12 cellular contexts compared by ENCODE assay signal in the genomic region with DNA sequence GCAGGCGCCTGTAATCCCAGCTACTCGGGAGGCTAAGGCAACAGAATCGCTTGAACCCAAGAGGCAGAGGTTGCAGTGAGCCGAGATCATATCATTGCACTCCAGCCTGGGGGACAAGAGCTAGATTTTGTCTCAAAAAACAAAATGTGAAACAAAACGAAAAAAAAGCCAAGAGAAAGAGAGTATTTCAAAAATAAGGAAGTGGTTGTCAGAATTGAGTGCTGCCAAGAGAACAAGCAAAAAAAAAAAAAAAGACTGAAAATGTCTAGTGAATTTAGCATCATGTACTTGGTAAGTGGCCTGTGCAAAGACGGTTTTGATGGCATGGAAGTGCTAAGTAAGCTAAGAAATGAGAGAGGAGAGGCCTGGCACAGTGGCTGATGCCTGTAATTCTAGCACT. TPM values are rescaled to one million over a fixed set of nuclear protein-coding genes. Genes with fewer than 3 reads are reported as not detected.
DNase-seq lines count a peak whose midpoint lies in the region; ATAC-seq and TF ChIP-seq lines count a peak whose summit lies in the region.
"Had no signal": no experiment of that assay in that cellular context is flagged by ENCODE, and none has a peak within 500 bp of the region (broad histone marks: within the 10 kb centered on the region; RNA-seq: fewer than 3 reads in every experiment).

No MANE protein-coding gene starts in this region.

- POLR2A ChIA-PET in activated naive CD8-positive, alpha-beta T cell treated with anti-CD3 and anti-CD28 coated beads, Interleukin-2, amount 10 ng/mL, durations not matched to agents 7 days and 5 days (lab: Charles Lee), result interaction anchor here (0.7 to 2.2 kb wide), 4 partner anchors 14 to 59 kb away, joined by 3 to 15 read pairs (median 5); a partner anchor contains a TSS

- DNase-seq in activated naive CD4-positive, alpha-beta T cell (lab: John Stamatoyannopoulos, UW), result no peak
- DNase-seq in NB4 (ENCODE audit: low read depth) (peak; percentile 21), spleen (no peak), NCI-H226 (no peak), NCI-H187 treated with DMSO at 0.1 percent for 48 hours (lab: John Stamatoyannopoulos, UW) (no peak), NCI-H774 (lab: John Stamatoyannopoulos, UW) (no peak)
- DNase-seq in activated naive CD8-positive, alpha-beta T cell treated with anti-CD3 and anti-CD28 coated beads, Interleukin-2, amount 10 ng/mL, durations not matched to agents 7 days and 5 days, result no peak
- DNase-seq: activated CD4-positive, alpha-beta T cell treated with anti-CD3 and anti-CD28 coated beads, Interleukin-2, amount 50 U/mL, for 4 hours; DMS79; midbrain had no signal

- no peaks in the 10 kb centered on the region for H3K9me3 Mint-ChIP-seq in activated naive CD4-positive, alpha-beta T cell treated with anti-CD3 and anti-CD28 coated beads, Interleukin-2, amount 50 U/mL, for 24 hours
- no peaks in the 10 kb centered on the region for H3K9me3 Mint-ChIP-seq in activated naive CD8-positive, alpha-beta T cell treated with anti-CD3 and anti-CD28 coated beads, Interleukin-2, amount 10 ng/mL, durations not matched to agents 7 days and 5 days

- H3K4me1 Mint-ChIP-seq in activated naive CD4-positive, alpha-beta T cell treated with anti-CD3 and anti-CD28 coated beads, Interleukin-2, amount 50 U/mL, for 24 hours, result peaks cover 62% of the 10 kb centered on the region
- peaks cover 24% of the 10 kb centered on the region for H3K4me1 Mint-ChIP-seq in activated naive CD8-positive, alpha-beta T cell treated with anti-CD3 and anti-CD28 coated beads, Interleukin-2, amount 10 ng/mL, durations not matched to agents 7 days and 5 days

- H3K4me3 Mint-ChIP-seq in activated naive CD4-positive, alpha-beta T cell treated with anti-CD3 and anti-CD28 coated beads, Interleukin-2, amount 50 U/mL, for 24 hours, result peak overlapping the region; percentile 54
- peak overlapping the region; percentile 56 for H3K4me3 Mint-ChIP-seq in activated naive CD8-positive, alpha-beta T cell treated with anti-CD3 and anti-CD28 coated beads, Interleukin-2, amount 10 ng/mL, durations not matched to agents 7 days and 5 days

- no peaks in the 10 kb centered on the region for H3K27me3 Mint-ChIP-seq in activated naive CD4-positive, alpha-beta T cell treated with anti-CD3 and anti-CD28 coated beads, Interleukin-2, amount 50 U/mL, for 24 hours
- no peaks in the 10 kb centered on the region for H3K27me3 Mint-ChIP-seq in activated naive CD8-positive, alpha-beta T cell treated with anti-CD3 and anti-CD28 coated beads, Interleukin-2, amount 10 ng/mL, durations not matched to agents 7 days and 5 days

- intact Hi-C loops in spleen (cut with DNase I; ENCODE audit: low total_unique reads), result no loop called here

- no peaks in the 10 kb centered on the region for H3K9me3 ChIP-seq in spleen
- H3K9me3 ChIP-seq: adrenal gland had no signal

- peak overlapping the region in 5 of 8 donors; percentile 26 to 69 (median 65) for H3K27ac ChIP-seq in spleen
- H3K27ac ChIP-seq: adrenal gland had no signal

- peaks cover 3 to 93% (median 57%) of the 10 kb centered on the region in 6 donors for H3K4me1 ChIP-seq in spleen

- peaks cover 4% of the 10 kb centered on the region for H3K36me3 Mint-ChIP-seq in activated naive CD4-positive, alpha-beta T cell treated with anti-CD3 and anti-CD28 coated beads, Interleukin-2, amount 50 U/mL, for 24 hours
- peaks cover 13% of the 10 kb centered on the region for H3K36me3 Mint-ChIP-seq in activated naive CD8-positive, alpha-beta T cell treated with anti-CD3 and anti-CD28 coated beads, Interleukin-2, amount 10 ng/mL, durations not matched to agents 7 days and 5 days

- H3K4me3 ChIP-seq in NB4 (ENCODE audit: low read depth, low read length) (no peak overlapping the region), spleen (peak overlapping the region in 1 of 8 donors; percentile 33)
- H3K4me3 ChIP-seq: adrenal gland had no signal

- no peak for ATAC-seq in activated naive CD8-positive, alpha-beta T cell treated with anti-CD3 and anti-CD28 coated beads, Interleukin-2, amount 10 ng/mL, durations not matched to agents 7 days and 5 days (ENCODE audit: low read depth)

- TF ChIP-seq POLR2A in NB4 (IDR thresholded peaks at IDR 0.05; ENCODE audit: extremely low read depth, insufficient read length) (no peak), spleen (IDR thresholded peaks at IDR 0.05) (no peak)

- peak overlapping the region; percentile 47 for H3K27ac Mint-ChIP-seq in activated naive CD4-positive, alpha-beta T cell treated with anti-CD3 and anti-CD28 coated beads, Interleukin-2, amount 50 U/mL, for 24 hours
- peak overlapping the region; percentile 80 for H3K27ac Mint-ChIP-seq in activated naive CD8-positive, alpha-beta T cell treated with anti-CD3 and anti-CD28 coated beads, Interleukin-2, amount 10 ng/mL, durations not matched to agents 7 days and 5 days

- TF ChIP-seq CTCF in NB4 (IDR thresholded peaks at IDR 0.05; ENCODE audit: low read depth, low read length) (no peak), spleen (IDR thresholded peaks at IDR 0.05 in 8 of 11, conservative IDR thresholded peaks at IDR 0.05 in 3 of 11) (no peak)

- 20 to 43% (median 30%) methylated on average over 6 of the region's 6 CpGs for WGBS in spleen, 5 donors

- H3K27me3 ChIP-seq in spleen (replicated peaks in 1 of 7), result no peaks in the 10 kb centered on the region
- H3K27me3 ChIP-seq: adrenal gland had no signal

- H3K36me3 ChIP-seq in spleen, result no peaks in the 10 kb centered on the region
- H3K36me3 ChIP-seq: adrenal gland had no signal

RNA-seq across cellular contexts. Expression of a gene that starts 14.3 kb away (rescaled TPM):
- total RNA-seq in activated naive CD8-positive, alpha-beta T cell treated with anti-CD3 and anti-CD28 coated beads, Interleukin-2, amount 10 ng/mL, durations not matched to agents 7 days and 5 days, result 10 to 100 TPM; 63.8 to 69.8 TPM
- 10 to 100 TPM; 37.0 to 57.1 (median 50.2) TPM for total RNA-seq in spleen
- polyA plus RNA-seq in spleen, result 1 to 10 TPM; 3.5 to 6.7 (median 4.0) TPM

RNA-seq across cellular contexts. Expression of a gene that starts 49.4 kb away (rescaled TPM):
- 10 to 100 TPM; 27.1 to 28.4 TPM for total RNA-seq in activated naive CD8-positive, alpha-beta T cell treated with anti-CD3 and anti-CD28 coated beads, Interleukin-2, amount 10 ng/mL, durations not matched to agents 7 days and 5 days
- 10 to 100 TPM in 5 of 7 donors, 1 to 10 TPM in 2; 6.4 to 18.6 (median 16.0) TPM for total RNA-seq in spleen
- 10 to 100 TPM; 10.5 to 12.0 (median 11.9) TPM for polyA plus RNA-seq in spleen

RNA-seq across cellular contexts. Expression of a gene that starts 57.3 kb away (rescaled TPM):
- total RNA-seq in activated naive CD8-positive, alpha-beta T cell treated with anti-CD3 and anti-CD28 coated beads, Interleukin-2, amount 10 ng/mL, durations not matched to agents 7 days and 5 days, result 10 to 100 TPM; 62.5 to 68.8 TPM
- 10 to 100 TPM; 39.2 to 49.3 (median 42.9) TPM for total RNA-seq in spleen
- 10 to 100 TPM in 1 of 3 donors, 1 to 10 TPM in 2; 8.7 to 24.8 (median 8.9) TPM for polyA plus RNA-seq in spleen
